ENCODE assay signal across 27 cellular contexts in the genomic region with DNA sequence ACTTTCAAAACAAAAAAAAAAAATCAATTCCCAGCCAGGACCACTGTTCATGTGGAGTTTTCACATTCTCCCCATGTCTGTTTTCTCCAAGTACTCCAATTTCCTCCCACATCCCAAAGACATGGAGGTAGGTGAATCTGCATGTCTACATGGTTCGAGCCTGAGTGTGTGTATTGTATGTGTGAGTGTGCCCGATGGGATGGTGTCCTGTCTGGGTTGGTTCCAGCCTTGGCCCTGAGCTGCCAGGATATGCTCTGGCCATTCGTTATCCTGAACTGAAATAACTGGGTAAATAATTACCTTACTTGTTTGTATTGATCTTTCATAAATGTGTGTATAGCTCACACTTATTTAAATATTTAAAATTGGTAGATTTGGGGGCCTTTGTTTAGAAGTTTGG.
DNase-seq lines count a peak whose midpoint lies in the region; ATAC-seq, FAIRE-seq and TF ChIP-seq lines count a peak whose summit lies in the region.
"Had no signal": no experiment of that assay in that cellular context is flagged by ENCODE, and none has a peak within 500 bp of the region (broad histone marks: within the 10 kb centered on the region; RNA-seq: fewer than 3 reads in every experiment).

No MANE protein-coding gene starts in this region.

- peak; percentile 15 for FAIRE-seq in H54 (lab: Jason Lieb, UNC)
- FAIRE-seq: A204.1, GM12878, GM12892, GM18507 had no signal

- peak overlapping the region; percentile 53; the same call in 1 of the 2 replicates for H3K27ac Mint-ChIP-seq in WTC11
- no peak overlapping the region for H3K27ac Mint-ChIP-seq in nephron progenitor cell
- H3K27ac Mint-ChIP-seq: CD14-positive monocyte; CD4-positive, alpha-beta memory T cell; CD4-positive, CD25-positive, alpha-beta regulatory T cell; CD8-positive, alpha-beta memory T cell had no signal

- H3K36me3 Mint-ChIP-seq in WTC11 (no peaks in the 10 kb centered on the region), nephron progenitor cell (ENCODE audit: low read depth) (no peaks in the 10 kb centered on the region)
- H3K36me3 Mint-ChIP-seq: CD14-positive monocyte; CD4-positive, alpha-beta memory T cell; CD4-positive, CD25-positive, alpha-beta regulatory T cell; CD8-positive, alpha-beta memory T cell had no signal

- H3K27me3 ChIP-seq in ascending aorta: no peaks in the 10 kb centered on the region
- H3K27me3 ChIP-seq: BE2C, BLaER1 had no signal

- TF ChIP-seq CTCF in WTC11 (IDR thresholded peaks at IDR 0.05) (no peak), ascending aorta (IDR thresholded peaks at IDR 0.05) (no peak), nephron progenitor cell (IDR thresholded peaks at IDR 0.05) (no peak)

- H3K36me3 ChIP-seq in ascending aorta: no peaks in the 10 kb centered on the region
- H3K36me3 ChIP-seq: BE2C, BLaER1 had no signal

- TF ChIP-seq POLR2A in H54 (IDR thresholded peaks at IDR 0.05; ENCODE audit: low read depth, low read length): no peak

- no peak for DNase-seq in H54 (ENCODE audit: insufficient read length, low spot score)
- DNase-seq in WTC11 (ENCODE audit: low spot score): no peak
- peak; percentile 47 for DNase-seq in left lobe of liver (ENCODE audit: low spot score)
- no peak for DNase-seq in ascending aorta (ENCODE audit: low spot score in 2 of 2)
- no peak for DNase-seq in nephron progenitor cell
- DNase-seq: 8988T; ACHN; BE2C; C1 segment of cervical spinal cord; CD4-positive, alpha-beta memory T cell; CD4-positive, CD25-positive, alpha-beta regulatory T cell; CD8-positive, alpha-beta memory T cell; COR-L47; DMS 273 treated with DMSO at 0.1 percent for 48 hours; DMS153; DMS53; DMS79; DND-41; EL; GDM1 had no signal

- H3K9me3 ChIP-seq in ascending aorta: no peaks in the 10 kb centered on the region
- H3K9me3 ChIP-seq: BE2C, BLaER1 had no signal

- intact Hi-C loops in ascending aorta (cut with DNase I): no loop called here

- H3K4me3 Mint-ChIP-seq in WTC11: no peak overlapping the region
- no peak overlapping the region for H3K4me3 Mint-ChIP-seq in nephron progenitor cell
- H3K4me3 Mint-ChIP-seq: CD14-positive monocyte; CD4-positive, alpha-beta memory T cell; CD4-positive, CD25-positive, alpha-beta regulatory T cell; CD8-positive, alpha-beta memory T cell had no signal

- CTCF ChIA-PET in WTC11 (lab: Charles Lee): no interaction called here

- POLR2A ChIA-PET in WTC11 (lab: Charles Lee): no interaction called here

- ATAC-seq in WTC11 (peak; percentile 65), left lobe of liver (peak; percentile 78), HG03175 (IDR thresholded peaks at IDR 0.05; ENCODE audit: unreplicated experiment) (no peak)
- ATAC-seq: GM12878 had no signal

- H3K4me1 ChIP-seq in ascending aorta: no peaks in the 10 kb centered on the region
- H3K4me1 ChIP-seq: BE2C, BLaER1 had no signal

- H3K4me3 ChIP-seq in ascending aorta: no peak overlapping the region
- H3K4me3 ChIP-seq: BLaER1, GM12878 had no signal

- H3K27me3 Mint-ChIP-seq in WTC11 (ENCODE audit: low read depth) (no peaks in the 10 kb centered on the region), nephron progenitor cell (ENCODE audit: low read depth, poor library complexity) (no peaks in the 10 kb centered on the region)
- H3K27me3 Mint-ChIP-seq: CD4-positive, alpha-beta memory T cell; CD4-positive, CD25-positive, alpha-beta regulatory T cell; CD8-positive, alpha-beta memory T cell had no signal

- H3K4me1 Mint-ChIP-seq in WTC11 (peaks cover 11% of the 10 kb centered on the region), nephron progenitor cell (no peaks in the 10 kb centered on the region)
- H3K4me1 Mint-ChIP-seq: CD14-positive monocyte; CD4-positive, alpha-beta memory T cell; CD4-positive, CD25-positive, alpha-beta regulatory T cell; CD8-positive, alpha-beta memory T cell had no signal

- H3K9me3 Mint-ChIP-seq in WTC11: peaks cover 6% of the 10 kb centered on the region; the same call in 1 of the 2 replicates
- no peaks in the 10 kb centered on the region for H3K9me3 Mint-ChIP-seq in nephron progenitor cell

- H3K27ac ChIP-seq in ascending aorta: no peak overlapping the region
- H3K27ac ChIP-seq: BLaER1 had no signal

TF ChIP-seq in WTC11, 78 proteins besides CTCF, POLR2A, EP300 and RAD21 (continues in another document):
- no peak for TF ChIP-seq SMAD3 (CRISPR knock-in tag; IDR thresholded peaks at IDR 0.05; ENCODE audit: borderline replicate concordance)
- TF ChIP-seq, protein P1, sequence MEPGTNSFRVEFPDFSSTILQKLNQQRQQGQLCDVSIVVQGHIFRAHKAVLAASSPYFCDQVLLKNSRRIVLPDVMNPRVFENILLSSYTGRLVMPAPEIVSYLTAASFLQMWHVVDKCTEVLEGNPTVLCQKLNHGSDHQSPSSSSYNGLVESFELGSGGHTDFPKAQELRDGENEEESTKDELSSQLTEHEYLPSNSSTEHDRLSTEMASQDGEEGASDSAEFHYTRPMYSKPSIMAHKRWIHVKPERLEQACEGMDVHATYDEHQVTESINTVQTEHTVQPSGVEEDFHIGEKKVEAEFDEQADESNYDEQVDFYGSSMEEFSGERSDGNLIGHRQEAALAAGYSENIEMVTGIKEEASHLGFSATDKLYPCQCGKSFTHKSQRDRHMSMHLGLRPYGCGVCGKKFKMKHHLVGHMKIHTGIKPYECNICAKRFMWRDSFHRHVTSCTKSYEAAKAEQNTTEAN (CRISPR knock-in tag; IDR thresholded peaks at IDR 0.05): no peak
- TF ChIP-seq MYBL2 (CRISPR knock-in tag; IDR thresholded peaks at IDR 0.05): no peak
- no peak for TF ChIP-seq FOXK1 (CRISPR knock-in tag; IDR thresholded peaks at IDR 0.05)
- TF ChIP-seq ZNF121 (CRISPR knock-in tag; IDR thresholded peaks at IDR 0.05): no peak
- no peak for TF ChIP-seq GRHL2 (CRISPR knock-in tag; IDR thresholded peaks at IDR 0.05; ENCODE audit: insufficient replicate concordance, severe bottlenecking)
- no peak for TF ChIP-seq ZBTB21 (CRISPR knock-in tag; IDR thresholded peaks at IDR 0.05; ENCODE audit: borderline replicate concordance)
- TF ChIP-seq, protein P2, sequence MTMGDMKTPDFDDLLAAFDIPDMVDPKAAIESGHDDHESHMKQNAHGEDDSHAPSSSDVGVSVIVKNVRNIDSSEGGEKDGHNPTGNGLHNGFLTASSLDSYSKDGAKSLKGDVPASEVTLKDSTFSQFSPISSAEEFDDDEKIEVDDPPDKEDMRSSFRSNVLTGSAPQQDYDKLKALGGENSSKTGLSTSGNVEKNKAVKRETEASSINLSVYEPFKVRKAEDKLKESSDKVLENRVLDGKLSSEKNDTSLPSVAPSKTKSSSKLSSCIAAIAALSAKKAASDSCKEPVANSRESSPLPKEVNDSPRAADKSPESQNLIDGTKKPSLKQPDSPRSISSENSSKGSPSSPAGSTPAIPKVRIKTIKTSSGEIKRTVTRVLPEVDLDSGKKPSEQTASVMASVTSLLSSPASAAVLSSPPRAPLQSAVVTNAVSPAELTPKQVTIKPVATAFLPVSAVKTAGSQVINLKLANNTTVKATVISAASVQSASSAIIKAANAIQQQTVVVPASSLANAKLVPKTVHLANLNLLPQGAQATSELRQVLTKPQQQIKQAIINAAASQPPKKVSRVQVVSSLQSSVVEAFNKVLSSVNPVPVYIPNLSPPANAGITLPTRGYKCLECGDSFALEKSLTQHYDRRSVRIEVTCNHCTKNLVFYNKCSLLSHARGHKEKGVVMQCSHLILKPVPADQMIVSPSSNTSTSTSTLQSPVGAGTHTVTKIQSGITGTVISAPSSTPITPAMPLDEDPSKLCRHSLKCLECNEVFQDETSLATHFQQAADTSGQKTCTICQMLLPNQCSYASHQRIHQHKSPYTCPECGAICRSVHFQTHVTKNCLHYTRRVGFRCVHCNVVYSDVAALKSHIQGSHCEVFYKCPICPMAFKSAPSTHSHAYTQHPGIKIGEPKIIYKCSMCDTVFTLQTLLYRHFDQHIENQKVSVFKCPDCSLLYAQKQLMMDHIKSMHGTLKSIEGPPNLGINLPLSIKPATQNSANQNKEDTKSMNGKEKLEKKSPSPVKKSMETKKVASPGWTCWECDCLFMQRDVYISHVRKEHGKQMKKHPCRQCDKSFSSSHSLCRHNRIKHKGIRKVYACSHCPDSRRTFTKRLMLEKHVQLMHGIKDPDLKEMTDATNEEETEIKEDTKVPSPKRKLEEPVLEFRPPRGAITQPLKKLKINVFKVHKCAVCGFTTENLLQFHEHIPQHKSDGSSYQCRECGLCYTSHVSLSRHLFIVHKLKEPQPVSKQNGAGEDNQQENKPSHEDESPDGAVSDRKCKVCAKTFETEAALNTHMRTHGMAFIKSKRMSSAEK (CRISPR knock-in tag; IDR thresholded peaks at IDR 0.05; ENCODE audit: borderline replicate concordance): no peak
- TF ChIP-seq, protein P3, sequence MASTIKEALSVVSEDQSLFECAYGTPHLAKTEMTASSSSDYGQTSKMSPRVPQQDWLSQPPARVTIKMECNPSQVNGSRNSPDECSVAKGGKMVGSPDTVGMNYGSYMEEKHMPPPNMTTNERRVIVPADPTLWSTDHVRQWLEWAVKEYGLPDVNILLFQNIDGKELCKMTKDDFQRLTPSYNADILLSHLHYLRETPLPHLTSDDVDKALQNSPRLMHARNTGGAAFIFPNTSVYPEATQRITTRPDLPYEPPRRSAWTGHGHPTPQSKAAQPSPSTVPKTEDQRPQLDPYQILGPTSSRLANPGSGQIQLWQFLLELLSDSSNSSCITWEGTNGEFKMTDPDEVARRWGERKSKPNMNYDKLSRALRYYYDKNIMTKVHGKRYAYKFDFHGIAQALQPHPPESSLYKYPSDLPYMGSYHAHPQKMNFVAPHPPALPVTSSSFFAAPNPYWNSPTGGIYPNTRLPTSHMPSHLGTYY (CRISPR knock-in tag; IDR thresholded peaks at IDR 0.05): no peak
- TF ChIP-seq, protein P4, sequence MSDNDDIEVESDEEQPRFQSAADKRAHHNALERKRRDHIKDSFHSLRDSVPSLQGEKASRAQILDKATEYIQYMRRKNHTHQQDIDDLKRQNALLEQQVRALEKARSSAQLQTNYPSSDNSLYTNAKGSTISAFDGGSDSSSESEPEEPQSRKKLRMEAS (CRISPR knock-in tag; IDR thresholded peaks at IDR 0.05): no peak
- TF ChIP-seq, protein P5, sequence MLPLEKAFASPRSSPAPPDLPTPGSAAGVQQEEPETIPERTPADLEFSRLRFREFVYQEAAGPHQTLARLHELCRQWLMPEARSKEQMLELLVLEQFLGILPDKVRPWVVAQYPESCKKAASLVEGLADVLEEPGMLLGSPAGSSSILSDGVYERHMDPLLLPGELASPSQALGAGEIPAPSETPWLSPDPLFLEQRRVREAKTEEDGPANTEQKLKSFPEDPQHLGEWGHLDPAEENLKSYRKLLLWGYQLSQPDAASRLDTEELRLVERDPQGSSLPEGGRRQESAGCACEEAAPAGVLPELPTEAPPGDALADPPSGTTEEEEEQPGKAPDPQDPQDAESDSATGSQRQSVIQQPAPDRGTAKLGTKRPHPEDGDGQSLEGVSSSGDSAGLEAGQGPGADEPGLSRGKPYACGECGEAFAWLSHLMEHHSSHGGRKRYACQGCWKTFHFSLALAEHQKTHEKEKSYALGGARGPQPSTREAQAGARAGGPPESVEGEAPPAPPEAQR (CRISPR knock-in tag; IDR thresholded peaks at IDR 0.05): no peak
- no peak for TF ChIP-seq ZNF219 (CRISPR knock-in tag; IDR thresholded peaks at IDR 0.05; ENCODE audit: borderline replicate concordance)
